Comparison of ENCODE assay signal across 15 cellular contexts in genomic region chr2:189217041-189217440, GRCh38. TPM values are rescaled to one million over a fixed set of nuclear protein-coding genes. Genes with fewer than 3 reads are reported as not detected.
DNase-seq lines count a peak whose midpoint lies in the region; TF ChIP-seq lines count a peak whose summit lies in the region.
"Had no signal": no experiment of that assay in that cellular context is flagged by ENCODE, and none has a peak within 500 bp of the region (broad histone marks: within the 10 kb centered on the region; RNA-seq: fewer than 3 reads in every experiment).

No MANE protein-coding gene starts in this region.

- no peaks in the 10 kb centered on the region for H3K36me3 Mint-ChIP-seq in endodermal cell (ENCODE audit: low read depth)

- in situ Hi-C loops in G401 (cut with HindIII; ENCODE audit: low sequenced_read_pairs), result no loop called here

- H3K27ac Mint-ChIP-seq in endodermal cell, result peak overlapping the region; percentile 94

- H3K27me3 Mint-ChIP-seq in endodermal cell (ENCODE audit: insufficient read depth), result no peaks in the 10 kb centered on the region

- H3K9me3 ChIP-seq in ES-I3 (ENCODE audit: control insufficient read depth, insufficient read depth, low read length) (no peaks in the 10 kb centered on the region), SJSA1 (replicated peaks) (no peaks in the 10 kb centered on the region), endodermal cell (ENCODE audit: control insufficient read depth, low read length) (no peaks in the 10 kb centered on the region), mesodermal cell (ENCODE audit: control insufficient read depth, low read length) (no peaks in the 10 kb centered on the region)
- H3K9me3 ChIP-seq: BLaER1 treated with 17β-estradiol and CSF1 and Interleukin-3, amounts not matched to agents 10 nM and 100 nM had no signal

- H3K4me1 ChIP-seq in ES-I3 (ENCODE audit: insufficient read depth, low read length) (peaks cover 54% of the 10 kb centered on the region), SJSA1 (replicated peaks) (peaks cover 41% of the 10 kb centered on the region), endodermal cell (ENCODE audit: control insufficient read depth, insufficient read depth, low read length) (peaks cover 5% of the 10 kb centered on the region), mesodermal cell (ENCODE audit: control insufficient read depth, insufficient read depth, low read length, poor library complexity, severe bottlenecking) (peaks cover 12% of the 10 kb centered on the region)
- H3K4me1 ChIP-seq: BLaER1 treated with 17β-estradiol and CSF1 and Interleukin-3, amounts not matched to agents 10 nM and 100 nM had no signal

- H3K9ac ChIP-seq in ES-I3 (ENCODE audit: low read depth, low read length) (peak overlapping the region; percentile 5; the same call in 1 of the 2 replicates), endodermal cell (ENCODE audit: extremely low read depth, low read length, poor library complexity, severe bottlenecking) (peak overlapping the region; percentile 28)
- H3K9ac ChIP-seq: BLaER1 treated with 17β-estradiol and CSF1 and Interleukin-3, amounts not matched to agents 10 nM and 100 nM had no signal

- 63 to 75% methylated on average over 1 to 2 of the region's 3 CpGs for WGBS in endodermal cell (ENCODE audit: insufficient coverage in 1 of 2, insufficient read length in 1 of 2), 2 experiments
- 80% methylated on average over 1 of the region's 3 CpGs; no CpG with 5 or more reads in 1 of the 2 experiments for WGBS in mesodermal cell (ENCODE audit: insufficient coverage in 2 of 2), 2 experiments

- H3K36me3 ChIP-seq in ES-I3 (ENCODE audit: insufficient read depth, low read length), result no peaks in the 10 kb centered on the region
- no peaks in the 10 kb centered on the region for H3K36me3 ChIP-seq in SJSA1
- no peaks in the 10 kb centered on the region for H3K36me3 ChIP-seq in endodermal cell (ENCODE audit: control insufficient read depth, insufficient read depth, low read length)
- no peaks in the 10 kb centered on the region for H3K36me3 ChIP-seq in mesodermal cell (ENCODE audit: control insufficient read depth, insufficient read depth, low read length)
- H3K36me3 ChIP-seq: BLaER1 treated with 17β-estradiol and CSF1 and Interleukin-3, amounts not matched to agents 10 nM and 100 nM had no signal

- H3K9me3 Mint-ChIP-seq in endodermal cell, result no peaks in the 10 kb centered on the region

- TF ChIP-seq CTCF in endodermal cell (conservative IDR thresholded peaks at IDR 0.05), result no peak

- DNase-seq in SJSA1 (ENCODE audit: low read depth in 1 of 2, low spot score in 2 of 2), result no peak
- DNase-seq in endodermal cell, result no peak
- DNase-seq in NCI-H2029 (lab: John Stamatoyannopoulos, UW), result no peak
- DNase-seq in DMS53 (lab: John Stamatoyannopoulos, UW), result no peak
- DNase-seq in G401 (ENCODE audit: low spot score), result no peak
- DNase-seq in SKM-1 treated with dmso at 0.1 percent for 144 hours (lab: John Stamatoyannopoulos, UW; ENCODE audit: unreplicated experiment), result no peak
- DNase-seq: NCI-H1105 treated with DMSO at 0.1 percent for 48 hours, NCI-H187, NCI-H345, NCI-H69, OCI-M1 had no signal

- no peak overlapping the region for H3K4me3 ChIP-seq in SJSA1
- no peak overlapping the region for H3K4me3 ChIP-seq in endodermal cell (ENCODE audit: low read length)
- H3K4me3 ChIP-seq in mesodermal cell (ENCODE audit: extremely low read depth, insufficient read depth, low read length, poor library complexity, severe bottlenecking), result no peak overlapping the region
- H3K4me3 ChIP-seq: BLaER1 treated with 17β-estradiol and CSF1 and Interleukin-3, amounts not matched to agents 10 nM and 100 nM had no signal

- no peak overlapping the region for H3K4me3 Mint-ChIP-seq in endodermal cell

- H3K4me1 Mint-ChIP-seq in endodermal cell, result peaks cover 31% of the 10 kb centered on the region

- H3K27me3 ChIP-seq in SJSA1 (replicated peaks) (no peaks in the 10 kb centered on the region), endodermal cell (ENCODE audit: control insufficient read depth, insufficient read depth, low read length, poor library complexity, severe bottlenecking) (no peaks in the 10 kb centered on the region)
- H3K27me3 ChIP-seq: BLaER1 treated with 17β-estradiol and CSF1 and Interleukin-3, amounts not matched to agents 10 nM and 100 nM had no signal

- H3K27ac ChIP-seq in SJSA1 (peak overlapping the region; percentile 94), endodermal cell (ENCODE audit: low read depth, low read length) (peak overlapping the region; percentile 51), mesodermal cell (ENCODE audit: low read depth, low read length, severe bottlenecking) (peak overlapping the region; percentile 90)
- H3K27ac ChIP-seq: BLaER1 treated with 17β-estradiol and CSF1 and Interleukin-3, amounts not matched to agents 10 nM and 100 nM; RWPE1 had no signal

RNA-seq across cellular contexts. Expression of gene COL5A2, which starts 37.5 kb away (rescaled TPM):
- 917 and 1,030 TPM in 2 replicates for total RNA-seq in SJSA1 (2014; rRNA removed; shearing (Covaris generic))
- total RNA-seq in endodermal cell, result 100 to 1,000 TPM; 117 to 153 TPM
- 104 TPM for polyA plus RNA-seq in endodermal cell (2013, experiment 1 of 2)
- polyA plus RNA-seq in endodermal cell (2013, experiment 2 of 2), result 133 TPM
- polyA plus RNA-seq in mesodermal cell (2013, experiment 1 of 2), result 240 TPM
- 213 TPM for polyA plus RNA-seq in mesodermal cell (2013, experiment 2 of 2)
- total RNA-seq in G401 (2014; rRNA removed; shearing (Covaris generic)), result 12.8 and 15.2 TPM in 2 replicates
